Comparison of ENCODE assay signal across 20 cellular contexts in the genomic region with DNA sequence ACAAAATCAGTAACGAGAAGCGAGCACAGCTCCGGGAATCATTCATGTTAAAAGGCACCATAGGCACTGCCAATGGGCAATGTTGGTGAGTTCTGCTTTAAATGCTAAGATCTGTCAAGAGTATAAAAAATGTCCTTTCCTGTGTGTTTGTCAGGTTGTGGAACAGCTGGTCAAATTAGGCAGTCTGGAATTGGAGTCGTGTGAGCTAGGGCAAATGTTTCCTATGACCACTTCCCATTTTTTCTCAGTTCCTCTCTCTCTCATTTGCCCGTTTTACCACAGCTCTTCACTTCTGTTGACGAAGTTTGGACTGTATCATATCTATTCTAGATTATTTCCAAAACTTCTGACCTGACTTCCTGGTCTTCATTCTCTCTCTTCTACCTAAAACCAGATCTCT.
DNase-seq lines count a peak whose midpoint lies in the region; ATAC-seq, FAIRE-seq and TF ChIP-seq lines count a peak whose summit lies in the region.
"Had no signal": no experiment of that assay in that cellular context is flagged by ENCODE, and none has a peak within 500 bp of the region (broad histone marks: within the 10 kb centered on the region; RNA-seq: fewer than 3 reads in every experiment).

No MANE protein-coding gene starts in this region.

- H3K9ac ChIP-seq in HepG2 (ENCODE audit: insufficient read depth, low read depth, low read length), result no peak overlapping the region
- peak overlapping the region in 1 of 2 experiments; percentile 17; a peak in 1 of 4 replicates for H3K9ac ChIP-seq in K562 (ENCODE audit: insufficient read depth in 1 of 2, low read depth in 2 of 2, low read length in 2 of 2)

- FAIRE-seq in HepG2 (lab: Jason Lieb, UNC) (no peak), K562 (lab: Jason Lieb, UNC) (peak; percentile 59)
- FAIRE-seq: endothelial cell of umbilical vein had no signal

- no peaks in the 10 kb centered on the region for H3K36me3 Mint-ChIP-seq in CD8-positive, alpha-beta T cell
- H3K36me3 Mint-ChIP-seq: activated naive CD8-positive, alpha-beta T cell had no signal

- H3K4me2 ChIP-seq in HepG2 (ENCODE audit: low read depth, low read length) (no peak overlapping the region), K562 (ENCODE audit: insufficient read depth, low read length) (peak overlapping the region; percentile 52; the same call in 1 of the 2 replicates)

- POLR2A ChIA-PET in HepG2 (lab: Yijun Ruan, JAX), result no interaction called here
- POLR2A ChIA-PET in K562 (lab: Yijun Ruan, JAX), result interaction anchor here (1.8 kb wide), 1 partner anchor 106 kb away, joined by 4 read pairs; no protein-coding TSS in a partner anchor
- POLR2A ChIA-PET in CD8-positive, alpha-beta T cell (lab: Charles Lee), result no interaction called here

- H2AFZ ChIP-seq in HepG2 (ENCODE audit: low read length) (no peak overlapping the region), K562 (ENCODE audit: low read depth, low read length) (peak overlapping the region; percentile 35; the same call in 1 of the 2 replicates)

- H3K27me3 ChIP-seq in right lobe of liver (no peaks in the 10 kb centered on the region), HepG2 (ENCODE audit: control insufficient read depth in 1 of 2, insufficient read depth in 2 of 2, low read length in 2 of 2) (no peaks in the 10 kb centered on the region; a peak in 1 of 5 replicates), K562 (ENCODE audit: control insufficient read depth in 2 of 2, insufficient read depth in 2 of 2, low read length in 2 of 2) (no peaks in the 10 kb centered on the region)
- no peaks in the 10 kb centered on the region for H3K27me3 ChIP-seq in CD8-positive, alpha-beta T cell (ENCODE audit: insufficient read depth, low read length)
- H3K27me3 ChIP-seq: body of pancreas, sigmoid colon, transverse colon had no signal

- no peaks in the 10 kb centered on the region for H3K4me1 Mint-ChIP-seq in CD8-positive, alpha-beta T cell (ENCODE audit: low read depth)

- H3K36me3 ChIP-seq in right lobe of liver (no peaks in the 10 kb centered on the region), HepG2 (replicated peaks in 1 of 2; ENCODE audit: control insufficient read depth in 1 of 2, insufficient read depth in 2 of 2, low read length in 2 of 2) (no peaks in the 10 kb centered on the region), K562 (ENCODE audit: control insufficient read depth, insufficient read depth, low read length) (no peaks in the 10 kb centered on the region)
- no peaks in the 10 kb centered on the region for H3K36me3 ChIP-seq in CD8-positive, alpha-beta T cell (ENCODE audit: insufficient read depth, low read length)
- H3K36me3 ChIP-seq: sigmoid colon, transverse colon had no signal

- H3K27ac ChIP-seq in right lobe of liver (no peak overlapping the region), HepG2 (ENCODE audit: extremely low read length, insufficient read depth, low read length) (no peak overlapping the region), K562 (ENCODE audit: extremely low read depth, low read depth, low read length) (peak overlapping the region; percentile 79)
- H3K27ac ChIP-seq in CD8-positive, alpha-beta T cell (ENCODE audit: low read depth, low read length), result no peak overlapping the region
- H3K27ac ChIP-seq: body of pancreas, coronary artery, sigmoid colon, transverse colon had no signal

- H3K4me3 ChIP-seq in right lobe of liver (no peak overlapping the region), HepG2 (replicated peaks in 1 of 3; ENCODE audit: insufficient read depth in 1 of 3, low read depth in 2 of 3, low read length in 3 of 3) (no peak overlapping the region), K562 (no peak overlapping the region)
- no peak overlapping the region for H3K4me3 ChIP-seq in CD8-positive, alpha-beta T cell (ENCODE audit: low read depth, low read length)
- H3K4me3 ChIP-seq: body of pancreas, coronary artery, sigmoid colon, transverse colon had no signal

- H3K9me3 ChIP-seq in right lobe of liver, result no peaks in the 10 kb centered on the region
- H3K9me3 ChIP-seq in HepG2 (ENCODE audit: low read length), result peaks cover 22% of the 10 kb centered on the region
- H3K9me3 ChIP-seq in K562 (replicated peaks; ENCODE audit: control insufficient read depth, insufficient read depth, low read depth, low read length), result peaks cover 4% of the 10 kb centered on the region; the same call in 1 of the 2 replicates
- H3K9me3 ChIP-seq in CD8-positive, alpha-beta T cell (ENCODE audit: low read length), result no peaks in the 10 kb centered on the region

- H3K27me3 Mint-ChIP-seq in CD8-positive, alpha-beta T cell (ENCODE audit: low read depth), result peaks cover 12% of the 10 kb centered on the region

- H3K9me1 ChIP-seq in K562 (ENCODE audit: control insufficient read depth, insufficient read depth, low read length), result no peaks in the 10 kb centered on the region

- H3K4me1 ChIP-seq in right lobe of liver, result no peaks in the 10 kb centered on the region
- H3K4me1 ChIP-seq in HepG2 (ENCODE audit: insufficient read depth, low read length), result no peaks in the 10 kb centered on the region
- H3K4me1 ChIP-seq in K562 (replicated peaks in 1 of 2; ENCODE audit: control insufficient read depth in 2 of 2, insufficient read depth in 2 of 2, low read length in 2 of 2), result peaks cover 12 to 35% of the 10 kb centered on the region in 2 experiments
- no peaks in the 10 kb centered on the region for H3K4me1 ChIP-seq in CD8-positive, alpha-beta T cell (ENCODE audit: insufficient read depth, low read length)
- H3K4me1 ChIP-seq: body of pancreas, transverse colon had no signal

- H3K4me3 Mint-ChIP-seq in CD8-positive, alpha-beta T cell, result no peak overlapping the region
- H3K4me3 Mint-ChIP-seq: activated naive CD8-positive, alpha-beta T cell; stimulated activated naive CD8-positive, alpha-beta T cell treated with anti-CD3 and anti-CD28 coated beads, Interleukin-15, Interleukin-2, amounts not matched to agents 100 ng/mL and 50 ng/mL, for 24 hours had no signal

- TF ChIP-seq CTCF in right lobe of liver (IDR thresholded peaks at IDR 0.05) (no peak), HepG2 (CRISPR knock-in tag; IDR thresholded peaks at IDR 0.05) (no peak), K562 (IDR thresholded peaks at IDR 0.05 in 2 of 3, conservative IDR thresholded peaks at IDR 0.05 in 1 of 3; ENCODE audit: insufficient read depth in 2 of 3, low read depth in 1 of 3, low read length in 3 of 3) (no peak)
- no peak for TF ChIP-seq CTCF in CD8-positive, alpha-beta T cell (IDR thresholded peaks at IDR 0.05)

- CTCF ChIA-PET in HepG2 (lab: Yijun Ruan, JAX; ENCODE audit: low intra/inter-chr PET ratio, low total read pairs), result no interaction called here
- CTCF ChIA-PET in K562 (lab: Yijun Ruan, JAX; ENCODE audit: low intra/inter-chr PET ratio), result no interaction called here
- CTCF ChIA-PET in CD8-positive, alpha-beta T cell (lab: Charles Lee), result interaction anchor here (1.5 kb wide), 1 partner anchor 9 kb away, joined by 4 read pairs; no protein-coding TSS in a partner anchor

- BruUV-seq in HepG2 (replicated peaks; lab: Mats Ljungman, UMichigan) (no TSS peak), K562 (replicated peaks; lab: Mats Ljungman, UMichigan) (no TSS peak)

- peak in 3 of 4 donors; percentile 21 to 43 (median 34) for ATAC-seq in right lobe of liver
- ATAC-seq in HepG2, result no peak
- no peak for ATAC-seq in K562
- no peak for ATAC-seq in CD8-positive, alpha-beta T cell
- ATAC-seq: body of pancreas had no signal

- TF ChIP-seq RAD21 in HepG2 (CRISPR knock-in tag; IDR thresholded peaks at IDR 0.05) (no peak), K562 (CRISPR knock-in tag; conservative IDR thresholded peaks at IDR 0.05 in 1 of 2, IDR thresholded peaks at IDR 0.05 in 1 of 2) (no peak)

- H4K20me1 ChIP-seq in HepG2 (ENCODE audit: insufficient read depth, low read length), result no peaks in the 10 kb centered on the region
- H4K20me1 ChIP-seq in K562 (replicated peaks; ENCODE audit: control insufficient read depth, insufficient read depth, low read length), result no peaks in the 10 kb centered on the region

- no peak overlapping the region for H3K27ac Mint-ChIP-seq in CD8-positive, alpha-beta T cell
- H3K27ac Mint-ChIP-seq: activated naive CD8-positive, alpha-beta T cell; stimulated activated naive CD8-positive, alpha-beta T cell treated with anti-CD3 and anti-CD28 coated beads, Interleukin-15, Interleukin-2, amounts not matched to agents 100 ng/mL and 50 ng/mL, for 24 hours had no signal

- in situ Hi-C loops in HepG2 (cut with HindIII; ENCODE audit: extremely low pct_ligation_motif_present, low pct_unique_long_range_greater_than_20kb) (loop anchor here (25.0 kb wide), 1 partner anchor 219 kb away; no protein-coding TSS in a partner anchor), K562 (cut with MboI) (loop anchor here (25.0 kb wide), 1 partner anchor 219 kb away; no protein-coding TSS in a partner anchor)

- TF ChIP-seq POLR2A in right lobe of liver (IDR thresholded peaks at IDR 0.05) (no peak), HepG2 (IDR thresholded peaks at IDR 0.05; ENCODE audit: insufficient read depth in 1 of 2, low read depth in 2 of 2, low read length in 2 of 2) (no peak), K562 (conservative IDR thresholded peaks at IDR 0.05) (no peak)

- DNase-seq in right lobe of liver (no peak), HepG2 (ENCODE audit: low spot score) (no peak), NOMO-1 treated with DMSO at 0.1 percent for 48 hours (lab: John Stamatoyannopoulos, UW; ENCODE audit: unreplicated experiment) (peak; percentile 96), K562 (ENCODE audit: extremely low read depth in 1 of 4, low spot score in 3 of 4) (no peak), GM19238 (ENCODE audit: insufficient read length, low spot score) (no peak), NCI-H526 (lab: John Stamatoyannopoulos, UW) (no peak), dermis blood vessel endothelial cell (no peak)
- DNase-seq in CD8-positive, alpha-beta T cell, result no peak
- DNase-seq: activated CD4-positive, CD25-positive, alpha-beta regulatory T cell treated with anti-CD3 and anti-CD28 coated beads, Interleukin-2, amount 50 U/mL, for 72 hours; Karpas-422; NCI-H1436 treated with DMSO at 0.1 percent for 48 hours; occipital lobe; SHP77 treated with DMSO at 0.1 percent for 48 hours; sigmoid colon; transverse colon had no signal

- peaks cover 13% of the 10 kb centered on the region for H3K9me3 Mint-ChIP-seq in CD8-positive, alpha-beta T cell

- no peak for TF ChIP-seq EP300 in HepG2 (IDR thresholded peaks at IDR 0.05; ENCODE audit: low read depth in 2 of 2, low read length in 2 of 2)
- no peak for TF ChIP-seq EP300 in HepG2 (CRISPR knock-in tag; IDR thresholded peaks at IDR 0.05; ENCODE audit: borderline replicate concordance)
- TF ChIP-seq EP300 in K562 (IDR thresholded peaks at IDR 0.05; ENCODE audit: low read length), result no peak

- intact Hi-C loops in right lobe of liver (cut with DNase I), result no loop called here
- intact Hi-C loops in HepG2 (cut with micrococcal nuclease; ENCODE audit: unreplicated experiment), result no loop called here
- intact Hi-C loops in K562 (cut with micrococcal nuclease), result loop anchor here (5.0 kb wide), 1 partner anchor 424 kb away; the partner anchor contains the start of gene PDCD10
- intact Hi-C loops in CD8-positive, alpha-beta T cell (cut with DNase I, micrococcal nuclease), result no loop called here

- no peaks in the 10 kb centered on the region for H3K79me2 ChIP-seq in HepG2 (ENCODE audit: insufficient read depth, low read length)
- H3K79me2 ChIP-seq in K562 (ENCODE audit: control insufficient read depth, insufficient read depth, low read length), result no peaks in the 10 kb centered on the region

- WGBS in right lobe of liver (ENCODE audit: insufficient coverage, low coverage, low lambda C conversion rate, missing lambda C conversion rate), result 53% methylated on average over 6 of the region's 6 CpGs
- WGBS in HepG2 (ENCODE audit: low lambda C conversion rate), result 25% methylated on average over 6 of the region's 6 CpGs
- 47% methylated on average over 6 of the region's 6 CpGs for WGBS in K562 (ENCODE audit: insufficient coverage, low coverage, missing lambda C conversion rate)

Comparison
In these comparisons a context has a peak if more than half of its experiments do, and no peak if none do; other contexts are left out.
1. ATAC-seq: peak in right lobe of liver (3 of 4); none in HepG2 (single experiment), K562 (single experiment) and CD8-positive, alpha-beta T cell (single experiment).